Comparison of ENCODE assay signal across 21 cellular contexts in genomic region chr2:144481109-144481508, GRCh38. TPM values are rescaled to one million over a fixed set of nuclear protein-coding genes. Genes with fewer than 3 reads are reported as not detected.
DNase-seq lines count a peak whose midpoint lies in the region; ATAC-seq, FAIRE-seq and TF ChIP-seq lines count a peak whose summit lies in the region.
"Had no signal": no experiment of that assay in that cellular context is flagged by ENCODE, and none has a peak within 500 bp of the region (broad histone marks: within the 10 kb centered on the region; RNA-seq: fewer than 3 reads in every experiment).

No MANE protein-coding gene starts in this region.

- no peak overlapping the region for H2BK120ac ChIP-seq in H1 (replicated peaks; ENCODE audit: low read depth, low read length)

- H3K9me3 ChIP-seq in H1 (ENCODE audit: insufficient read depth in 2 of 2, low read depth in 1 of 2, low read length in 1 of 2) (no peaks in the 10 kb centered on the region), vagina (no peaks in the 10 kb centered on the region), aorta (ENCODE audit: control insufficient read depth, low read length) (no peaks in the 10 kb centered on the region)
- H3K9me3 ChIP-seq: esophagus muscularis mucosa, Peyer's patch, uterus had no signal

- no peak for FAIRE-seq in H1 (lab: Jason Lieb, UNC)
- FAIRE-seq: small intestine had no signal

- H3K14ac ChIP-seq in H1 (ENCODE audit: insufficient read length): no peak overlapping the region

- H3K36me3 ChIP-seq in H1 (ENCODE audit: control insufficient read depth in 2 of 4, insufficient read depth in 4 of 4, low read length in 3 of 4): no peaks in the 10 kb centered on the region
- H3K36me3 ChIP-seq in vagina: no peaks in the 10 kb centered on the region
- H3K36me3 ChIP-seq in aorta (ENCODE audit: control insufficient read depth in 1 of 2, insufficient read depth in 2 of 2, low read length in 1 of 2): no peaks in the 10 kb centered on the region
- H3K36me3 ChIP-seq: esophagus muscularis mucosa, Peyer's patch, uterus had no signal

- H2BK5ac ChIP-seq in H1 (ENCODE audit: low read depth, low read length): no peak overlapping the region

- H2AFZ ChIP-seq in H1 (ENCODE audit: low read length): no peak overlapping the region
- H2AFZ ChIP-seq: parathyroid adenoma had no signal

- TF ChIP-seq CTCF in H1 (IDR thresholded peaks at IDR 0.05; ENCODE audit: control extremely low read depth in 1 of 3, insufficient read depth in 1 of 3, low read depth in 1 of 3, low read length in 3 of 3) (no peak), nephron (IDR thresholded peaks at IDR 0.05; ENCODE audit: unreplicated experiment in 3 of 3) (no peak), vagina (IDR thresholded peaks at IDR 0.05) (no peak), RWPE1 (conservative IDR thresholded peaks at IDR 0.05; ENCODE audit: low read depth) (no peak)

- no peaks in the 10 kb centered on the region for H4K20me1 ChIP-seq in H1 (replicated peaks in 1 of 2; ENCODE audit: control insufficient read depth in 1 of 2, insufficient read depth in 2 of 2, low read length in 2 of 2)

- no peak overlapping the region for H3K4me3 ChIP-seq in H1 (ENCODE audit: extremely low read depth in 1 of 4, insufficient read depth in 2 of 4, low read depth in 3 of 4, low read length in 4 of 4)
- no peak overlapping the region for H3K4me3 ChIP-seq in vagina
- H3K4me3 ChIP-seq in aorta (ENCODE audit: low read length in 2 of 2): no peak overlapping the region
- H3K4me3 ChIP-seq: esophagus muscularis mucosa, Peyer's patch, uterus had no signal

- H3K36me3 Mint-ChIP-seq in nephron (ENCODE audit: low read depth): peaks cover 40% of the 10 kb centered on the region
- H3K36me3 Mint-ChIP-seq: activated CD4-positive, alpha-beta memory T cell treated with anti-CD3 and anti-CD28 coated beads for 36 hours; CD4-positive, alpha-beta memory T cell had no signal

- no peak overlapping the region for H2BK15ac ChIP-seq in H1 (ENCODE audit: low read length)

- no peak overlapping the region for H2AK5ac ChIP-seq in H1 (ENCODE audit: low read depth, low read length)

- no peak for TF ChIP-seq EP300 in H1 (IDR thresholded peaks at IDR 0.05; ENCODE audit: borderline replicate concordance in 1 of 2, low read depth in 2 of 2, low read length in 2 of 2)

- no peak overlapping the region for H4K8ac ChIP-seq in H1 (ENCODE audit: extremely low read depth, insufficient read depth, low read length)

- DNase-seq in left ventricle myocardium superior: peak; percentile 26
- DNase-seq in Right ventricle myocardium superior: no peak
- no peak for DNase-seq in H1 (ENCODE audit: low read depth in 1 of 2, low spot score in 2 of 2)
- DNase-seq in vagina (ENCODE audit: extremely low spot score in 2 of 2): no peak
- no peak for DNase-seq in RWPE1 (ENCODE audit: low spot score)
- DNase-seq in HuH-7.5 (ENCODE audit: low spot score): no peak
- DNase-seq in aorta: no peak
- DNase-seq: activated CD4-positive, alpha-beta memory T cell treated with anti-CD3 and anti-CD28 coated beads for 36 hours; anterior cingulate cortex; CD4-positive, alpha-beta memory T cell; dermis blood vessel endothelial cell; DMS79 treated with DMSO at 0.1 percent for 48 hours; islet precursor cell; NCI-H1930; NCI-H69; Peyer's patch; small intestine; uterus had no signal

- intact Hi-C loops in left ventricle myocardium superior (cut with micrococcal nuclease) (no loop called here), Right ventricle myocardium superior (cut with DNase I) (no loop called here), vagina (cut with DNase I) (no loop called here), aorta (cut with DNase I) (no loop called here)

- H3K4me2 ChIP-seq in H1 (ENCODE audit: insufficient read depth in 1 of 2, low read depth in 2 of 2, low read length in 2 of 2): no peak overlapping the region

- no peak overlapping the region for H3K27ac ChIP-seq in H1 (ENCODE audit: low read depth, low read length)
- H3K27ac ChIP-seq in vagina: peak overlapping the region; percentile 10
- no peak overlapping the region for H3K27ac ChIP-seq in RWPE1
- H3K27ac ChIP-seq in aorta (ENCODE audit: low read depth in 1 of 2, low read length in 2 of 2): no peak overlapping the region
- H3K27ac ChIP-seq: parathyroid adenoma, Peyer's patch, uterus had no signal

- no peak overlapping the region for H2BK12ac ChIP-seq in H1 (ENCODE audit: low read depth, low read length)

- TF ChIP-seq POLR2A in H1 (IDR thresholded peaks at IDR 0.05; ENCODE audit: control extremely low read depth in 1 of 2, low read depth in 2 of 2, low read length in 2 of 2) (no peak), vagina (IDR thresholded peaks at IDR 0.05) (no peak)

- no peak overlapping the region for H3K18ac ChIP-seq in H1 (ENCODE audit: extremely low read depth, low read length)

- TF ChIP-seq RAD21 in H1 (IDR thresholded peaks at IDR 0.05 in 1 of 2, conservative IDR thresholded peaks at IDR 0.05 in 1 of 2; ENCODE audit: low read depth in 2 of 2, low read length in 2 of 2): no peak

- no peak overlapping the region for H3K23ac ChIP-seq in H1 (ENCODE audit: insufficient read length)

- H3K4me3 Mint-ChIP-seq in nephron: no peak overlapping the region
- H3K4me3 Mint-ChIP-seq: activated CD4-positive, alpha-beta memory T cell treated with anti-CD3 and anti-CD28 coated beads for 36 hours; CD4-positive, alpha-beta memory T cell had no signal

- POLR2A ChIA-PET in H1 (lab: Charles Lee; ENCODE audit: partially characterized antibody) (no interaction called here), RWPE1 (lab: Yijun Ruan, JAX; ENCODE audit: low non-redundant PET) (no interaction called here)

- H3K27me3 ChIP-seq in H1 (replicated peaks in 1 of 4; ENCODE audit: control insufficient read depth in 3 of 4, extremely low read depth in 1 of 4, insufficient read depth in 3 of 4, low read length in 3 of 4) (no peaks in the 10 kb centered on the region), vagina (no peaks in the 10 kb centered on the region), aorta (ENCODE audit: control insufficient read depth in 1 of 2, insufficient read depth in 2 of 2, low read length in 1 of 2) (no peaks in the 10 kb centered on the region)
- H3K27me3 ChIP-seq: esophagus muscularis mucosa, Peyer's patch, uterus had no signal

- H3K56ac ChIP-seq in H1 (replicated peaks; ENCODE audit: insufficient read length, low read depth, low read length): no peak overlapping the region

- ATAC-seq in left ventricle myocardium superior: no peak
- ATAC-seq in Right ventricle myocardium superior (ENCODE audit: poor library complexity): no peak
- no peak for ATAC-seq in aorta (ENCODE audit: low FRiP score)

- CTCF ChIA-PET in H1 (lab: Charles Lee; ENCODE audit: partially characterized antibody) (interaction anchor here (5.1 kb wide), 1 partner anchor 31 kb away, joined by 51 read pairs; no protein-coding TSS in a partner anchor), RWPE1 (lab: Yijun Ruan, JAX) (no interaction called here)

- H3K23me2 ChIP-seq in H1 (ENCODE audit: low read depth, low read length): no peaks in the 10 kb centered on the region

- no peak overlapping the region for H2BK20ac ChIP-seq in H1 (ENCODE audit: low read length)

- H3K4ac ChIP-seq in H1 (replicated peaks; ENCODE audit: insufficient read length, low read depth, low read length): no peak overlapping the region

- no peaks in the 10 kb centered on the region for H3K27me3 Mint-ChIP-seq in nephron (ENCODE audit: low read depth)
- H3K27me3 Mint-ChIP-seq: CD4-positive, alpha-beta memory T cell had no signal

- H3K4me1 Mint-ChIP-seq in nephron: peaks cover 71% of the 10 kb centered on the region

- no peak overlapping the region for H3K9ac ChIP-seq in H1 (replicated peaks in 1 of 4; ENCODE audit: extremely low read depth in 1 of 4, low read depth in 3 of 4, low read length in 3 of 4)
- H3K9ac ChIP-seq: parathyroid adenoma had no signal

- no peaks in the 10 kb centered on the region for H3K79me1 ChIP-seq in H1 (ENCODE audit: low read depth, low read length)

- H3K9me3 Mint-ChIP-seq in nephron: no peaks in the 10 kb centered on the region
- H3K9me3 Mint-ChIP-seq: activated CD4-positive, alpha-beta memory T cell treated with anti-CD3 and anti-CD28 coated beads for 36 hours; CD4-positive, alpha-beta memory T cell had no signal

- peaks cover 0 to 18% (median 9%) of the 10 kb centered on the region in 4 experiments; a peak in 5 of 7 replicates for H3K4me1 ChIP-seq in H1 (replicated peaks in 1 of 4; ENCODE audit: control insufficient read depth in 3 of 4, insufficient read depth in 4 of 4, low read length in 3 of 4)
- H3K4me1 ChIP-seq in vagina: peaks cover 77% of the 10 kb centered on the region
- H3K4me1 ChIP-seq in aorta (ENCODE audit: control insufficient read depth in 1 of 2, insufficient read depth in 2 of 2, low read length in 2 of 2): peaks cover 4 to 22% of the 10 kb centered on the region in 2 donors
- H3K4me1 ChIP-seq: parathyroid adenoma had no signal

- H3K79me2 ChIP-seq in H1 (ENCODE audit: control insufficient read depth in 1 of 2, insufficient read depth in 2 of 2, low read length in 2 of 2): no peaks in the 10 kb centered on the region
- H3K79me2 ChIP-seq: parathyroid adenoma had no signal

- H4K91ac ChIP-seq in H1 (replicated peaks; ENCODE audit: insufficient read length, low read length): no peak overlapping the region

- 86 to 100% methylated on average over 2 to 6 of the region's 6 CpGs for WGBS in H1 (ENCODE audit: extremely low coverage in 1 of 2, insufficient coverage in 1 of 2, insufficient read length in 1 of 2, insufficient replicate concordance in 2 of 2, low coverage in 1 of 2, low lambda C conversion rate in 2 of 2, missing lambda C conversion rate in 1 of 2), 2 experiments
- WGBS in aorta, 2 donors: 66 to 76% methylated on average over 6 of the region's 6 CpGs

- no peak overlapping the region for H4K5ac ChIP-seq in H1 (ENCODE audit: insufficient read length, low read depth, low read length)

- H3K27ac Mint-ChIP-seq in nephron: peak overlapping the region; percentile 56 to 86 (median 71)
- H3K27ac Mint-ChIP-seq: activated CD4-positive, alpha-beta memory T cell treated with anti-CD3 and anti-CD28 coated beads for 36 hours; CD4-positive, alpha-beta memory T cell had no signal

RNA-seq across cellular contexts. Expression of gene ZEB2, which starts 38.8 kb away (rescaled TPM):
- 83.2 TPM for total RNA-seq in left ventricle myocardium superior
- 81.0 TPM for total RNA-seq in Right ventricle myocardium superior
- total RNA-seq in H1 (2021; fragmentation: NEBNext Ultra II Directional; extraction: Animal tissue kit (Norgen Biotek cat#: 25700)): 0.13 TPM in 1 of 2 replicates, not detected in the other
- 0.22 and 0.38 TPM in 2 replicates for polyA plus RNA-seq in H1 (2011; rRNA removed)
- polyA plus RNA-seq in H1 (2011; cell fraction: cytosol; rRNA removed): 0.40 TPM
- 1.00 TPM for polyA plus RNA-seq in H1 (2011; cell fraction: nucleus; rRNA removed)
- polyA plus RNA-seq in H1 (2012, experiment 1 of 2): 0.46 to 0.78 TPM (median 0.66 TPM) in 4 replicates
- polyA plus RNA-seq in H1 (2012, experiment 2 of 2): 0.07 TPM
- polyA plus RNA-seq in H1 (2013, experiment 1 of 2): 0.04 TPM
- polyA plus RNA-seq in H1 (2013, experiment 2 of 2): 0.04 TPM
- 1.2 and 1.6 TPM in 2 replicates for polyA minus RNA-seq in H1 (2011; rRNA and poly(A)+ RNA removed)
- polyA minus RNA-seq in H1 (2011; cell fraction: cytosol; rRNA and poly(A)+ RNA removed): 1.8 TPM
- polyA minus RNA-seq in H1 (2011; cell fraction: nucleus; rRNA and poly(A)+ RNA removed): 3.4 TPM
- total RNA-seq in vagina: 63.6 TPM
- total RNA-seq in aorta: 100 to 1,000 TPM; 174 to 301 TPM
- 10 to 100 TPM; 38.7 to 67.6 TPM for polyA plus RNA-seq in aorta

Comparison
In these comparisons a context has a peak if more than half of its experiments do, and no peak if none do; other contexts are left out.
1. RNA of gene ZEB2, which starts 38.8 kb away (total RNA-seq): 174 to 301 TPM in aorta, 83.2 TPM in left ventricle myocardium superior (single experiment), 81.0 TPM in Right ventricle myocardium superior (single experiment) and 63.6 TPM in vagina (single experiment); 0.13 TPM in H1; every median in the first group is over 10 times any median in the second.